ENCODE assay signal across 18 cellular contexts in genomic region chr4:532588-533317, GRCh38. TPM values are rescaled to one million over a fixed set of nuclear protein-coding genes. Genes with fewer than 3 reads are reported as not detected.
DNase-seq lines count a peak whose midpoint lies in the region; ATAC-seq, FAIRE-seq and TF ChIP-seq lines count a peak whose summit lies in the region.
"Had no signal": no experiment of that assay in that cellular context is flagged by ENCODE, and none has a peak within 500 bp of the region (broad histone marks: within the 10 kb centered on the region; RNA-seq: fewer than 3 reads in every experiment).

No MANE protein-coding gene starts in this region.

- no peak overlapping the region for H3K9ac ChIP-seq in mesendoderm (ENCODE audit: low read length)

- no peak overlapping the region for H3K4ac ChIP-seq in mesendoderm (ENCODE audit: low read depth, low read length)

- peaks cover 7% of the 10 kb centered on the region for H3K9me3 Mint-ChIP-seq in activated T-helper 17 cell treated with anti-CD3 and anti-CD28 coated beads, Interleukin-2, amount 50 U/mL, for 72 hours
- H3K9me3 Mint-ChIP-seq: CD4-positive, alpha-beta T cell had no signal

- peak; percentile 0 for DNase-seq in NCI-H2227 (lab: John Stamatoyannopoulos, UW; ENCODE audit: unreplicated experiment)
- no peak for DNase-seq in NCI-H2227 treated with DMSO at 0.1 percent for 48 hours (lab: John Stamatoyannopoulos, UW)
- DNase-seq in H54 (ENCODE audit: insufficient read length, low spot score), result peak; percentile 55
- peak; percentile 38 for DNase-seq in mesendoderm
- DNase-seq in NCI-H2171 (lab: John Stamatoyannopoulos, UW), result no peak
- DNase-seq in NCI-H526 (lab: John Stamatoyannopoulos, UW), result no peak
- DNase-seq: activated CD4-positive, alpha-beta T cell treated with anti-CD3 and anti-CD28 coated beads, Interleukin-2, amount 50 U/mL, for 4 hours; activated gamma-delta T cell; body of pancreas; CD4-positive, alpha-beta T cell; GF-D8; NCI-H2029 treated with DMSO at 0.1 percent for 48 hours; SIG-M5 had no signal

- H3K56ac ChIP-seq in mesendoderm (ENCODE audit: low read length), result no peak overlapping the region

- no peak overlapping the region for H2BK120ac ChIP-seq in mesendoderm (ENCODE audit: low read depth, low read length)

- H3K27ac ChIP-seq in mesendoderm (ENCODE audit: low read depth, low read length), result no peak overlapping the region
- H3K27ac ChIP-seq: body of pancreas had no signal

- H3K4me1 Mint-ChIP-seq in activated T-helper 17 cell treated with anti-CD3 and anti-CD28 coated beads, Interleukin-2, amount 50 U/mL, for 72 hours, result peaks cover 5% of the 10 kb centered on the region

- no CpG with 5 or more reads among the region's 10 CpGs for WGBS in mesendoderm (ENCODE audit: extremely low coverage, insufficient coverage, low lambda C conversion rate)

- no peak overlapping the region for H3K4me3 ChIP-seq in mesendoderm (ENCODE audit: low read length)
- H3K4me3 ChIP-seq: body of pancreas had no signal

- FAIRE-seq in H54 (lab: Jason Lieb, UNC), result no peak

- no peak overlapping the region for H2AK5ac ChIP-seq in mesendoderm (ENCODE audit: low read length)

- peak; percentile 39 for ATAC-seq in activated T-helper 17 cell treated with anti-CD3 and anti-CD28 coated beads, Interleukin-2, amount 50 U/mL, for 72 hours (replicated peaks)
- ATAC-seq in HG03108 (IDR thresholded peaks at IDR 0.05; ENCODE audit: unreplicated experiment), result no peak
- ATAC-seq: body of pancreas, left lobe of liver had no signal

- no peak overlapping the region for H3K4me2 ChIP-seq in mesendoderm (ENCODE audit: low read length)

- H4K5ac ChIP-seq in mesendoderm (ENCODE audit: low read length), result no peak overlapping the region

- no peak for TF ChIP-seq POLR2A in H54 (IDR thresholded peaks at IDR 0.05; ENCODE audit: low read depth, low read length)

- no peaks in the 10 kb centered on the region for H3K4me1 ChIP-seq in mesendoderm (ENCODE audit: control insufficient read depth, low read depth, low read length)
- H3K4me1 ChIP-seq: body of pancreas had no signal

- peaks cover 88% of the 10 kb centered on the region for H3K36me3 Mint-ChIP-seq in activated T-helper 17 cell treated with anti-CD3 and anti-CD28 coated beads, Interleukin-2, amount 50 U/mL, for 72 hours (ENCODE audit: low read depth)

- H4K8ac ChIP-seq in mesendoderm (ENCODE audit: low read depth, low read length), result no peak overlapping the region

- H3K36me3 ChIP-seq in mesendoderm (ENCODE audit: control insufficient read depth, insufficient read depth, low read length), result peaks cover 1% of the 10 kb centered on the region

- H3K79me2 ChIP-seq in mesendoderm (ENCODE audit: control insufficient read depth, insufficient read depth, low read length), result no peaks in the 10 kb centered on the region

- peaks cover 2% of the 10 kb centered on the region for H3K79me1 ChIP-seq in mesendoderm (ENCODE audit: low read length)

- no peak overlapping the region for H3K23ac ChIP-seq in mesendoderm (ENCODE audit: low read length)

- no peaks in the 10 kb centered on the region for H3K27me3 Mint-ChIP-seq in activated T-helper 17 cell treated with anti-CD3 and anti-CD28 coated beads, Interleukin-2, amount 50 U/mL, for 72 hours
- H3K27me3 Mint-ChIP-seq: CD4-positive, alpha-beta T cell; dendritic cell treated with granulocyte-macrophage colony-stimulating factor and Interleukin-4, amounts not matched to agents 40 ng/mL and 50 ng/mL, for 4 days had no signal

- no peak overlapping the region for H3K18ac ChIP-seq in mesendoderm (ENCODE audit: low read length)

- no peak overlapping the region for H2BK15ac ChIP-seq in mesendoderm (replicated peaks; ENCODE audit: low read depth)

- no peak overlapping the region for H2BK5ac ChIP-seq in mesendoderm (ENCODE audit: low read length)

- H3K27ac Mint-ChIP-seq in activated T-helper 17 cell treated with anti-CD3 and anti-CD28 coated beads, Interleukin-2, amount 50 U/mL, for 72 hours, result peak overlapping the region; percentile 14
- H3K27ac Mint-ChIP-seq: CD4-positive, alpha-beta T cell; dendritic cell treated with granulocyte-macrophage colony-stimulating factor and Interleukin-4, amounts not matched to agents 40 ng/mL and 50 ng/mL, for 4 days had no signal

- H3K27me3 ChIP-seq in mesendoderm (ENCODE audit: insufficient read depth, low read length, poor library complexity), result no peaks in the 10 kb centered on the region
- H3K27me3 ChIP-seq: body of pancreas had no signal

- H3K4me3 Mint-ChIP-seq in activated T-helper 17 cell treated with anti-CD3 and anti-CD28 coated beads, Interleukin-2, amount 50 U/mL, for 72 hours, result no peak overlapping the region
- H3K4me3 Mint-ChIP-seq: CD4-positive, alpha-beta T cell; dendritic cell treated with granulocyte-macrophage colony-stimulating factor and Interleukin-4, amounts not matched to agents 40 ng/mL and 50 ng/mL, for 4 days had no signal

RNA-seq across cellular contexts. Expression of gene PIGG, which starts 33.7 kb away (rescaled TPM):
- 10 to 100 TPM; 50.7 to 66.9 TPM for total RNA-seq in activated T-helper 17 cell treated with anti-CD3 and anti-CD28 coated beads, Interleukin-2, amount 50 U/mL, for 72 hours
- 22.2 TPM for polyA plus RNA-seq in mesendoderm (2013, experiment 1 of 2)
- 20.2 TPM for polyA plus RNA-seq in mesendoderm (2013, experiment 2 of 2)

RNA-seq across cellular contexts. Expression of gene ZNF721, which starts 33.8 kb away (rescaled TPM):
- 10 to 100 TPM; 23.4 to 35.4 TPM for total RNA-seq in activated T-helper 17 cell treated with anti-CD3 and anti-CD28 coated beads, Interleukin-2, amount 50 U/mL, for 72 hours
- polyA plus RNA-seq in mesendoderm (2013, experiment 1 of 2), result 36.1 TPM
- 37.7 TPM for polyA plus RNA-seq in mesendoderm (2013, experiment 2 of 2)

RNA-seq across cellular contexts. Expression of gene TMEM271, which starts 43.3 kb away (rescaled TPM):
- not detected for total RNA-seq in activated T-helper 17 cell treated with anti-CD3 and anti-CD28 coated beads, Interleukin-2, amount 50 U/mL, for 72 hours
- 0.03 TPM for polyA plus RNA-seq in mesendoderm (2013, experiment 1 of 2)
- 0.07 TPM for polyA plus RNA-seq in mesendoderm (2013, experiment 2 of 2)
- total RNA-seq: A172; body of pancreas; CD4-positive, alpha-beta T cell; left lobe of liver had no signal

Comparison
In these comparisons a context has a peak if more than half of its experiments do, and no peak if none do; other contexts are left out.
1. DNase-seq: peak in NCI-H2227 (single experiment), H54 (single experiment) and mesendoderm (single experiment); none in NCI-H2227 treated with DMSO at 0.1 percent for 48 hours (single experiment), NCI-H2171 (single experiment) and NCI-H526 (0 of 2).